9 cellular contexts compared by ENCODE assay signal in the genomic region with DNA sequence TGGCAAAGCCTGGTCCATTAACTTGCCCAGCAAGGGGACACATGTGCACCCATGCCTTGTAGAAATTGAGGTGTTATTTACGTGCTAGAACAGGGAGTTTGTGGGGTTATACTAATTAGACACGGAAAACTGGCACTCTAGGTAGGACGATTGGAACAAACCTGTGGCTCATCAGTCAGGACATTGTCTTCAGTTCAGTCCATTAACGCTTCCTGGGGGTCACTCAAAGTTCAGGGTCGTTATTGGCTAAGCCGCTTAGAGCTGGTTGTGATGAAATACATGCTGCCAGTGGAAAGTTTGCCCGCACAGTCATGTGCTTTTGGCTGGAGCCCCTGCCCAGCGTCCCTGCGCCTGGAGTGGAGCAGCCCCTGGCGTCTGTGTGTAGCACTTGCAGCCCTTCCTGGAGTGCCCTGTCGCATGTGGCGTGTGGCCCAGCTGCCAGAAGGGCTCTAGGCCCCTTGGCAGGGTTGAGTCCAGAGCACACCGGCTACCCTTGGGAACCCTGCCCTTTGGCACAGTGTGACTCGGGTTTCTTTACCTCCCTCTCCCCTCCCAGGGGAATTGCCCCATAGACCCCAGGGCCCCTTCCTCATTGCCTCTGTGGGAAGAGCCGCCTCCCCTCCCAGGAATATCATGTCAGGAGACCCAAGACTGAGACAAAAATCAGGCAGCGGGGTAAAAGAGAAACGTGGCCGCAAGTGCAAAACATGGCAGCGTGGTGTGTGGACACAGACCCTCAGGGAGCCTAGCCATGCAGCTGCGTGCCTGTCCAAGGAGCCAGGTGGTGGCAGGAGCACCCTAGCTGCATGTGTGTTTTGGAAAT. TPM values are rescaled to one million over a fixed set of nuclear protein-coding genes. Genes with fewer than 3 reads are reported as not detected.
DNase-seq lines count a peak whose midpoint lies in the region; ATAC-seq and TF ChIP-seq lines count a peak whose summit lies in the region.
"Had no signal": no experiment of that assay in that cellular context is flagged by ENCODE, and none has a peak within 500 bp of the region (broad histone marks: within the 10 kb centered on the region; RNA-seq: fewer than 3 reads in every experiment).

No MANE protein-coding gene starts in this region.

- no peaks in the 10 kb centered on the region for H3K4me1 ChIP-seq in right cardiac atrium (ENCODE audit: control insufficient read depth, insufficient read depth, low read length)
- peaks cover 14 to 33% of the 10 kb centered on the region in 2 donors for H3K4me1 ChIP-seq in gastrocnemius medialis

- peaks cover 4% of the 10 kb centered on the region; the same call in 1 of the 2 replicates for H3K9me3 Mint-ChIP-seq in WTC11
- peaks cover 1% of the 10 kb centered on the region for H3K9me3 Mint-ChIP-seq in activated naive CD4-positive, alpha-beta T cell treated with anti-CD3 and anti-CD28 coated beads for 36 hours

- H3K27ac Mint-ChIP-seq in WTC11: peak overlapping the region; percentile 83; the same call in 1 of the 2 replicates
- H3K27ac Mint-ChIP-seq in activated naive CD4-positive, alpha-beta T cell treated with anti-CD3 and anti-CD28 coated beads for 36 hours: no peak overlapping the region

- POLR2A ChIA-PET in WTC11 (lab: Charles Lee): no interaction called here

- CTCF ChIA-PET in WTC11 (lab: Charles Lee): interaction anchor here (0.8 to 1.9 kb wide), 6 partner anchors 11 to 37 kb away, joined by 3 to 8 read pairs (median 4); a partner anchor contains a TSS
- CTCF ChIA-PET in activated naive CD4-positive, alpha-beta T cell treated with anti-CD3 and anti-CD28 coated beads for 36 hours (lab: Charles Lee): interaction anchor here (0.9 to 1.2 kb wide), 2 partner anchors 11 to 33 kb away, joined by 3 to 5 read pairs; no protein-coding TSS in a partner anchor

- H3K27me3 ChIP-seq in HL-60 (ENCODE audit: insufficient read depth, poor library complexity, severe bottlenecking) (no peaks in the 10 kb centered on the region), right cardiac atrium (ENCODE audit: control insufficient read depth, insufficient read depth) (no peaks in the 10 kb centered on the region), gastrocnemius medialis (no peaks in the 10 kb centered on the region), H7 (ENCODE audit: control insufficient read depth, insufficient read depth, low read length) (no peaks in the 10 kb centered on the region)

- peak; percentile 72 for ATAC-seq in WTC11
- peak; percentile 91 to 92 for ATAC-seq in right cardiac atrium
- ATAC-seq in gastrocnemius medialis: peak; percentile 90 to 92

- no peak for TF ChIP-seq POLR2A in gastrocnemius medialis (IDR thresholded peaks at IDR 0.05)

- TF ChIP-seq CTCF in HL-60 (IDR thresholded peaks at IDR 0.05; ENCODE audit: insufficient read depth, low read length): peak; percentile 93
- no peak for TF ChIP-seq CTCF in WTC11 (IDR thresholded peaks at IDR 0.05)
- peak; percentile 89 to 98 (median 93) for TF ChIP-seq CTCF in gastrocnemius medialis (IDR thresholded peaks at IDR 0.05 in 4 of 5, conservative IDR thresholded peaks at IDR 0.05 in 1 of 5)

- H3K36me3 ChIP-seq in gastrocnemius medialis (no peaks in the 10 kb centered on the region), H7 (replicated peaks; ENCODE audit: control insufficient read depth, insufficient read depth, low read length) (peaks cover 8% of the 10 kb centered on the region)

- DNase-seq in HL-60 (ENCODE audit: low read depth in 1 of 2, low spot score in 1 of 2) (peak; percentile 95 to 97), WTC11 (ENCODE audit: low spot score) (no peak), right cardiac atrium (peak; percentile 73 to 85 (median 84)), gastrocnemius medialis (peak; percentile 70 to 93), H7 (no peak), COR-L47 (lab: John Stamatoyannopoulos, UW) (no peak)
- DNase-seq in activated naive CD4-positive, alpha-beta T cell treated with anti-CD3 and anti-CD28 coated beads, Interleukin-2, amount 50 U/mL, for 16 hours: no peak
- DNase-seq in activated naive CD4-positive, alpha-beta T cell treated with anti-CD3 and anti-CD28 coated beads for 36 hours: no peak

- WGBS in right cardiac atrium: 62% methylated on average over 20 of the region's 20 CpGs

- peaks cover 58% of the 10 kb centered on the region for H3K4me1 Mint-ChIP-seq in WTC11
- no peaks in the 10 kb centered on the region for H3K4me1 Mint-ChIP-seq in activated naive CD4-positive, alpha-beta T cell treated with anti-CD3 and anti-CD28 coated beads for 36 hours (ENCODE audit: low read depth)

- H3K27ac ChIP-seq in HL-60 (replicated peaks) (peak overlapping the region; percentile 87), right cardiac atrium (ENCODE audit: low read length) (peak overlapping the region; percentile 41), gastrocnemius medialis (peak overlapping the region; percentile 72 to 80 (median 76))

- no peaks in the 10 kb centered on the region for H3K9me3 ChIP-seq in right cardiac atrium (ENCODE audit: control insufficient read depth, low read length)
- H3K9me3 ChIP-seq in gastrocnemius medialis: no peaks in the 10 kb centered on the region

- intact Hi-C loops in right cardiac atrium (cut with DNase I): no loop called here
- intact Hi-C loops in gastrocnemius medialis (cut with DNase I; ENCODE audit: low total_unique reads): loop anchor here (1.0 kb wide), 1 partner anchor 33 kb away; no protein-coding TSS in a partner anchor
- intact Hi-C loops in activated naive CD4-positive, alpha-beta T cell treated with anti-CD3 and anti-CD28 coated beads for 36 hours (cut with micrococcal nuclease): no loop called here

- H3K4me3 Mint-ChIP-seq in WTC11: no peak overlapping the region
- H3K4me3 Mint-ChIP-seq in activated naive CD4-positive, alpha-beta T cell treated with anti-CD3 and anti-CD28 coated beads for 36 hours: no peak overlapping the region

- H3K4me3 ChIP-seq in HL-60 (replicated peaks; ENCODE audit: insufficient read depth, low read length): no peak overlapping the region
- no peak overlapping the region for H3K4me3 ChIP-seq in right cardiac atrium (ENCODE audit: low read length)
- H3K4me3 ChIP-seq in gastrocnemius medialis: no peak overlapping the region
- no peak overlapping the region for H3K4me3 ChIP-seq in H7 (ENCODE audit: insufficient read depth, low read depth, low read length)

- in situ Hi-C loops in gastrocnemius medialis (cut with MboI; ENCODE audit: low sequenced_read_pairs in 4 of 4): no loop called here

- H3K27me3 Mint-ChIP-seq in WTC11 (ENCODE audit: low read depth): no peaks in the 10 kb centered on the region
- H3K27me3 Mint-ChIP-seq in activated naive CD4-positive, alpha-beta T cell treated with anti-CD3 and anti-CD28 coated beads for 36 hours (ENCODE audit: low read depth): no peaks in the 10 kb centered on the region

- H3K36me3 Mint-ChIP-seq in WTC11: peaks cover 42% of the 10 kb centered on the region
- no peaks in the 10 kb centered on the region for H3K36me3 Mint-ChIP-seq in activated naive CD4-positive, alpha-beta T cell treated with anti-CD3 and anti-CD28 coated beads for 36 hours (ENCODE audit: low read depth)

TF ChIP-seq in WTC11, 78 proteins besides CTCF, POLR2A, EP300 and RAD21 (continues in another document):
- TF ChIP-seq, protein P1, sequence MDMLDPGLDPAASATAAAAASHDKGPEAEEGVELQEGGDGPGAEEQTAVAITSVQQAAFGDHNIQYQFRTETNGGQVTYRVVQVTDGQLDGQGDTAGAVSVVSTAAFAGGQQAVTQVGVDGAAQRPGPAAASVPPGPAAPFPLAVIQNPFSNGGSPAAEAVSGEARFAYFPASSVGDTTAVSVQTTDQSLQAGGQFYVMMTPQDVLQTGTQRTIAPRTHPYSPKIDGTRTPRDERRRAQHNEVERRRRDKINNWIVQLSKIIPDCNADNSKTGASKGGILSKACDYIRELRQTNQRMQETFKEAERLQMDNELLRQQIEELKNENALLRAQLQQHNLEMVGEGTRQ (CRISPR knock-in tag; IDR thresholded peaks at IDR 0.05): 0 out of 2 replicates have a peak, but pooled peaks have one; percentile 14
- TF ChIP-seq, protein P2, sequence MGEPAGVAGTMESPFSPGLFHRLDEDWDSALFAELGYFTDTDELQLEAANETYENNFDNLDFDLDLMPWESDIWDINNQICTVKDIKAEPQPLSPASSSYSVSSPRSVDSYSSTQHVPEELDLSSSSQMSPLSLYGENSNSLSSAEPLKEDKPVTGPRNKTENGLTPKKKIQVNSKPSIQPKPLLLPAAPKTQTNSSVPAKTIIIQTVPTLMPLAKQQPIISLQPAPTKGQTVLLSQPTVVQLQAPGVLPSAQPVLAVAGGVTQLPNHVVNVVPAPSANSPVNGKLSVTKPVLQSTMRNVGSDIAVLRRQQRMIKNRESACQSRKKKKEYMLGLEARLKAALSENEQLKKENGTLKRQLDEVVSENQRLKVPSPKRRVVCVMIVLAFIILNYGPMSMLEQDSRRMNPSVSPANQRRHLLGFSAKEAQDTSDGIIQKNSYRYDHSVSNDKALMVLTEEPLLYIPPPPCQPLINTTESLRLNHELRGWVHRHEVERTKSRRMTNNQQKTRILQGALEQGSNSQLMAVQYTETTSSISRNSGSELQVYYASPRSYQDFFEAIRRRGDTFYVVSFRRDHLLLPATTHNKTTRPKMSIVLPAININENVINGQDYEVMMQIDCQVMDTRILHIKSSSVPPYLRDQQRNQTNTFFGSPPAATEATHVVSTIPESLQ (CRISPR knock-in tag; IDR thresholded peaks at IDR 0.05): no peak
- TF ChIP-seq GABPB1 (CRISPR knock-in tag; IDR thresholded peaks at IDR 0.05): peak; percentile 96

RNA-seq across cellular contexts. Expression of a gene that starts 9.8 kb away (rescaled TPM):
- total RNA-seq in WTC11 (2021) (24.1 to 26.6 TPM (median 25.4 TPM) in 3 replicates), right cardiac atrium (1 to 10 TPM; 5.1 to 6.5 (median 5.8) TPM), gastrocnemius medialis (1 to 10 TPM; 3.1 to 7.5 (median 3.3) TPM)
- polyA plus RNA-seq in right cardiac atrium: 4.5 TPM
- 44.2 and 56.7 TPM in 2 replicates for total RNA-seq in H7 (2014; rRNA removed; shearing (Covaris generic))
- total RNA-seq in activated naive CD4-positive, alpha-beta T cell treated with anti-CD3 and anti-CD28 coated beads for 36 hours: 1 to 10 TPM; 4.5 to 5.2 TPM

RNA-seq across cellular contexts. Expression of a gene that starts 20.3 kb away (rescaled TPM):
- 105 to 130 TPM (median 112 TPM) in 3 replicates for total RNA-seq in WTC11 (2021)
- 100 to 1,000 TPM in 3 of 4 donors, 10 to 100 TPM in 1; 98.2 to 116 (median 107) TPM for total RNA-seq in right cardiac atrium
- polyA plus RNA-seq in right cardiac atrium: 70.6 TPM
- 100 to 1,000 TPM; 115 to 332 (median 159) TPM for total RNA-seq in gastrocnemius medialis
- 149 and 155 TPM in 2 replicates for total RNA-seq in H7 (2014; rRNA removed; shearing (Covaris generic))
- 10 to 100 TPM; 45.7 to 49.3 TPM for total RNA-seq in activated naive CD4-positive, alpha-beta T cell treated with anti-CD3 and anti-CD28 coated beads for 36 hours

RNA-seq across cellular contexts. Expression of a gene that starts 47.5 kb away (rescaled TPM):
- total RNA-seq in WTC11 (2021) (193 to 230 TPM (median 197 TPM) in 3 replicates), right cardiac atrium (100 to 1,000 TPM; 111 to 195 (median 174) TPM), gastrocnemius medialis (10 to 100 TPM in 1 of 4 donors, 1 to 10 TPM in 3; 4.7 to 14.3 (median 6.5) TPM)
- 193 TPM for polyA plus RNA-seq in right cardiac atrium
- total RNA-seq in H7 (2014; rRNA removed; shearing (Covaris generic)): 198 and 223 TPM in 2 replicates
- total RNA-seq in activated naive CD4-positive, alpha-beta T cell treated with anti-CD3 and anti-CD28 coated beads for 36 hours: not detected
- total RNA-seq: activated CD8-positive, alpha-beta memory T cell treated with anti-CD3 and anti-CD28 coated beads for 36 hours had no signal

Comparison
In these comparisons a context has a peak if more than half of its experiments do, and no peak if none do; other contexts are left out.
1. DNase-seq: peak in HL-60 (2 of 2), right cardiac atrium (3 of 3) and gastrocnemius medialis (2 of 2); none in WTC11 (single experiment), H7 (single experiment), activated naive CD4-positive, alpha-beta T cell treated with anti-CD3 and anti-CD28 coated beads, Interleukin-2, amount 50 U/mL, for 16 hours (single experiment), COR-L47 (single experiment) and activated naive CD4-positive, alpha-beta T cell treated with anti-CD3 and anti-CD28 coated beads for 36 hours (single experiment).
2. RNA of a gene that starts 47.5 kb away (total RNA-seq): 193 to 230 TPM in WTC11, 198 to 223 TPM in H7 and 111 to 195 TPM in right cardiac atrium; 4.7 to 14.3 TPM in gastrocnemius medialis and not detected in activated naive CD4-positive, alpha-beta T cell treated with anti-CD3 and anti-CD28 coated beads for 36 hours; every median in the first group is over 4 times any median in the second.
3. Peak in every context shown above with its lines, with median percentiles within 50 percentile points of each other: H3K27ac ChIP-seq and ATAC-seq.